ENCODE assay signal across 1 cellular context in genomic region chr10:35219906-35220890, GRCh38.
TF ChIP-seq lines count a peak whose summit lies in the region.

No MANE protein-coding gene starts in this region.

TF ChIP-seq in K562, 482 proteins besides CTCF, POLR2A, EP300 and RAD21 (continued from another document):
- TF ChIP-seq THRA (IDR thresholded peaks at IDR 0.05) (no peak), NEUROD1 (IDR thresholded peaks at IDR 0.05; ENCODE audit: borderline replicate concordance, low read depth, low read length, partially characterized antibody) (no peak), TARDBP (IDR thresholded peaks at IDR 0.05) (no peak), ZNF212 (CRISPR knock-in tag; IDR thresholded peaks at IDR 0.05) (no peak), EWSR1 (IDR thresholded peaks at IDR 0.05; ENCODE audit: borderline replicate concordance, low read depth, partially characterized antibody) (no peak), PCBP1 (IDR thresholded peaks at IDR 0.05; ENCODE audit: low read depth, low read length, poor library complexity, severe bottlenecking) (no peak), SNRNP70 (optimal IDR thresholded peaks at IDR 0.05; ENCODE audit: low read depth, low read length) (no peak), FOXP1 (CRISPR knock-in tag; IDR thresholded peaks at IDR 0.05) (no peak), THAP7 (CRISPR knock-in tag; IDR thresholded peaks at IDR 0.05) (no peak), ZBTB7A (IDR thresholded peaks at IDR 0.05; ENCODE audit: borderline replicate concordance, control insufficient read depth, low read depth, low read length) (no peak)
- TF ChIP-seq, protein P1, sequence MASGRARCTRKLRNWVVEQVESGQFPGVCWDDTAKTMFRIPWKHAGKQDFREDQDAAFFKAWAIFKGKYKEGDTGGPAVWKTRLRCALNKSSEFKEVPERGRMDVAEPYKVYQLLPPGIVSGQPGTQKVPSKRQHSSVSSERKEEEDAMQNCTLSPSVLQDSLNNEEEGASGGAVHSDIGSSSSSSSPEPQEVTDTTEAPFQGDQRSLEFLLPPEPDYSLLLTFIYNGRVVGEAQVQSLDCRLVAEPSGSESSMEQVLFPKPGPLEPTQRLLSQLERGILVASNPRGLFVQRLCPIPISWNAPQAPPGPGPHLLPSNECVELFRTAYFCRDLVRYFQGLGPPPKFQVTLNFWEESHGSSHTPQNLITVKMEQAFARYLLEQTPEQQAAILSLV (tag; IDR thresholded peaks at IDR 0.05): no peak
- TF ChIP-seq, protein P2, sequence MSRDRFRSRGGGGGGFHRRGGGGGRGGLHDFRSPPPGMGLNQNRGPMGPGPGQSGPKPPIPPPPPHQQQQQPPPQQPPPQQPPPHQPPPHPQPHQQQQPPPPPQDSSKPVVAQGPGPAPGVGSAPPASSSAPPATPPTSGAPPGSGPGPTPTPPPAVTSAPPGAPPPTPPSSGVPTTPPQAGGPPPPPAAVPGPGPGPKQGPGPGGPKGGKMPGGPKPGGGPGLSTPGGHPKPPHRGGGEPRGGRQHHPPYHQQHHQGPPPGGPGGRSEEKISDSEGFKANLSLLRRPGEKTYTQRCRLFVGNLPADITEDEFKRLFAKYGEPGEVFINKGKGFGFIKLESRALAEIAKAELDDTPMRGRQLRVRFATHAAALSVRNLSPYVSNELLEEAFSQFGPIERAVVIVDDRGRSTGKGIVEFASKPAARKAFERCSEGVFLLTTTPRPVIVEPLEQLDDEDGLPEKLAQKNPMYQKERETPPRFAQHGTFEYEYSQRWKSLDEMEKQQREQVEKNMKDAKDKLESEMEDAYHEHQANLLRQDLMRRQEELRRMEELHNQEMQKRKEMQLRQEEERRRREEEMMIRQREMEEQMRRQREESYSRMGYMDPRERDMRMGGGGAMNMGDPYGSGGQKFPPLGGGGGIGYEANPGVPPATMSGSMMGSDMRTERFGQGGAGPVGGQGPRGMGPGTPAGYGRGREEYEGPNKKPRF (IDR thresholded peaks at IDR 0.05; ENCODE audit: low read depth, low read length): no peak
- TF ChIP-seq, protein P3, sequence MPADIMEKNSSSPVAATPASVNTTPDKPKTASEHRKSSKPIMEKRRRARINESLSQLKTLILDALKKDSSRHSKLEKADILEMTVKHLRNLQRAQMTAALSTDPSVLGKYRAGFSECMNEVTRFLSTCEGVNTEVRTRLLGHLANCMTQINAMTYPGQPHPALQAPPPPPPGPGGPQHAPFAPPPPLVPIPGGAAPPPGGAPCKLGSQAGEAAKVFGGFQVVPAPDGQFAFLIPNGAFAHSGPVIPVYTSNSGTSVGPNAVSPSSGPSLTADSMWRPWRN (IDR thresholded peaks at IDR 0.05; ENCODE audit: low read depth): no peak
TF ChIP-seq in K562: peak in this region for 0.
